ENCODE assay signal across 19 cellular contexts in the genomic region with DNA sequence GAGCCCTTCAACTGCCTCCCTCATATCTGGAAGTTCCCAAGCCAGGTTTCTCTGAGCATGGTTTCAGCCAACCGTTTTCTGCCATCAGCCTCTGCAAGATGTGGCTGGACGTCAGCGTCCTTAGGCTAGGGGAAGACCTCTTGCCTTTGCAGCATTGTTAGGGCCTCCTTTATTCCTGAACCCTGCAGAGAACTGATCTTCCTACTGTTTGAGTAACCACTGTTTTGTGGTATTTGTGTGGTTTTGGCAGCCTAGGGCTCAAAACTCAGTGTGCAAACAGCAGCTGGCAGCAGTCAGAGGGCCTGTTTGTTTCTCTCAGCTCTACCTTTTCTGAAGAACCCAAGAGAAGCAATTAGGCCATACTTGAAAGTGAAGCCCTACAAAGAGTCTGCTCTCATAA.
DNase-seq lines count a peak whose midpoint lies in the region; ATAC-seq and TF ChIP-seq lines count a peak whose summit lies in the region.
"Had no signal": no experiment of that assay in that cellular context is flagged by ENCODE, and none has a peak within 500 bp of the region (broad histone marks: within the 10 kb centered on the region; RNA-seq: fewer than 3 reads in every experiment).

No MANE protein-coding gene starts in this region.

- no peak for TF ChIP-seq CTCF in body of pancreas (IDR thresholded peaks at IDR 0.05)

- DNase-seq in Daoy (ENCODE audit: low read depth) (peak; percentile 7), LHCN-M2 (ENCODE audit: low read depth) (peak; percentile 3), RPMI7951 (ENCODE audit: low read depth) (peak; percentile 11), fibroblast of peridontal ligament (ENCODE audit: extremely low read depth) (peak; percentile 55), CD1c-positive myeloid dendritic cell (ENCODE audit: extremely low spot score) (no peak), Ammon's horn (ENCODE audit: low spot score) (no peak), body of pancreas (no peak)
- DNase-seq: activated CD8-positive, alpha-beta memory T cell treated with anti-CD3 and anti-CD28 coated beads, Interleukin-2, amount 10 ng/mL, durations not matched to agents 7 days and 5 days; activated naive CD8-positive, alpha-beta T cell treated with anti-CD3 and anti-CD28 coated beads, Interleukin-2, amount 50 U/mL, for 24 hours; KG1; NCI-H524; PC-9; posterior cingulate gyrus; SK-N-SH; stimulated activated CD4-positive, alpha-beta T cell treated with anti-CD3 and anti-CD28 coated beads, Interleukin-4, amount 100 ng/mL, for 24 hours; T1000 had no signal

- WGBS in body of pancreas, 2 donors, result 38 to 61% methylated on average over 3 of the region's 3 CpGs

- no peaks in the 10 kb centered on the region for H3K4me1 ChIP-seq in body of pancreas

- no peaks in the 10 kb centered on the region for H3K36me3 ChIP-seq in body of pancreas (replicated peaks in 1 of 2; ENCODE audit: insufficient read depth in 1 of 2, low read depth in 2 of 2)

- no peaks in the 10 kb centered on the region for H3K9me3 ChIP-seq in body of pancreas
- H3K9me3 ChIP-seq: SK-N-SH had no signal

- intact Hi-C loops in body of pancreas (cut with DNase I), result no loop called here

- H3K27ac ChIP-seq in body of pancreas, result no peak overlapping the region
- H3K27ac ChIP-seq: hepatocyte, PC-9 had no signal

- no peak overlapping the region for H3K4me3 ChIP-seq in body of pancreas
- H3K4me3 ChIP-seq: hepatocyte, PC-9 had no signal

- TF ChIP-seq POLR2A in body of pancreas (IDR thresholded peaks at IDR 0.05), result no peak

- H3K27me3 ChIP-seq in body of pancreas, result no peaks in the 10 kb centered on the region
- H3K27me3 ChIP-seq: hepatocyte had no signal

- no peak for ATAC-seq in GM19351 (IDR thresholded peaks at IDR 0.05; ENCODE audit: unreplicated experiment)
- no peak for ATAC-seq in body of pancreas
- ATAC-seq: activated CD8-positive, alpha-beta memory T cell treated with anti-CD3 and anti-CD28 coated beads, Interleukin-2, amount 10 ng/mL, durations not matched to agents 7 days and 5 days; activated naive CD8-positive, alpha-beta T cell treated with anti-CD3 and anti-CD28 coated beads, Interleukin-2, amount 50 U/mL, for 24 hours; naive thymus-derived CD8-positive, alpha-beta T cell had no signal

Comparison
In these comparisons a context has a peak if more than half of its experiments do, and no peak if none do; other contexts are left out.
1. DNase-seq: peak in Daoy (single experiment), LHCN-M2 (single experiment), RPMI7951 (single experiment) and fibroblast of peridontal ligament (single experiment); none in CD1c-positive myeloid dendritic cell (single experiment), Ammon's horn (single experiment) and body of pancreas (0 of 4).